In genomic region chr6:13354331-13355042, GRCh38 we compare ENCODE assay signal across 8 cellular contexts. TPM values are rescaled to one million over a fixed set of nuclear protein-coding genes. Genes with fewer than 3 reads are reported as not detected.
DNase-seq lines count a peak whose midpoint lies in the region; ATAC-seq, FAIRE-seq and TF ChIP-seq lines count a peak whose summit lies in the region.

No MANE protein-coding gene starts in this region.

- CTCF ChIA-PET in OCI-LY7 (lab: Charles Lee; ENCODE audit: unreplicated experiment): interaction anchor here (1.1 kb wide), 1 partner anchor 10 kb away, joined by 3 read pairs; no protein-coding TSS in a partner anchor
- CTCF ChIA-PET in H1 (lab: Charles Lee; ENCODE audit: partially characterized antibody): interaction anchor here (1.0 to 1.4 kb wide), 4 partner anchors 9 to 64 kb away, joined by 3 to 4 read pairs (median 3); no protein-coding TSS in a partner anchor

- H2BK12ac ChIP-seq in H1 (ENCODE audit: low read depth, low read length): no peak overlapping the region

- H3K9me3 ChIP-seq in OCI-LY7 (ENCODE audit: low read length) (no peaks in the 10 kb centered on the region), H1 (ENCODE audit: insufficient read depth in 2 of 2, low read depth in 1 of 2, low read length in 1 of 2) (peaks cover 0 to 4% of the 10 kb centered on the region in 2 experiments; a peak in 1 of 4 replicates), aorta (ENCODE audit: control insufficient read depth, low read length) (no peaks in the 10 kb centered on the region)

- H3K27ac Mint-ChIP-seq in natural killer cell: peak overlapping the region; percentile 94

- H3K79me2 ChIP-seq in OCI-LY7 (ENCODE audit: insufficient read depth, low read depth, low read length) (no peaks in the 10 kb centered on the region), H1 (ENCODE audit: control insufficient read depth in 1 of 2, insufficient read depth in 2 of 2, low read length in 2 of 2) (no peaks in the 10 kb centered on the region)

- H3K4me1 Mint-ChIP-seq in natural killer cell: peaks cover 50 to 54% of the 10 kb centered on the region in 2 donors

- BruUV-seq in OCI-LY7 (replicated peaks; lab: Mats Ljungman, UMichigan): no TSS peak

- H2BK120ac ChIP-seq in H1 (replicated peaks; ENCODE audit: low read depth, low read length): no peak overlapping the region

- no peak overlapping the region; the same call in 1 of the 2 replicates for H2AK5ac ChIP-seq in H1 (ENCODE audit: low read depth, low read length)

- H3K9me2 ChIP-seq in OCI-LY7 (ENCODE audit: insufficient read depth, low read length): no peaks in the 10 kb centered on the region

- H3K4ac ChIP-seq in H1 (replicated peaks; ENCODE audit: insufficient read length, low read depth, low read length): no peak overlapping the region

- peak overlapping the region; percentile 89 for H3K27ac ChIP-seq in OCI-LY7 (ENCODE audit: low read depth, low read length, poor library complexity, severe bottlenecking)
- H3K27ac ChIP-seq in H1 (ENCODE audit: low read depth, low read length): no peak overlapping the region
- H3K27ac ChIP-seq in aorta (ENCODE audit: low read depth in 1 of 2, low read length in 2 of 2): no peak overlapping the region

- POLR2A ChIA-PET in OCI-LY7 (lab: Charles Lee) (interaction anchor here (0.6 to 3.2 kb wide), 14 partner anchors 9 to 326 kb away, joined by 3 to 12 read pairs (median 3); no protein-coding TSS in a partner anchor), H1 (lab: Charles Lee; ENCODE audit: partially characterized antibody) (interaction anchor here (1.4 kb wide), 1 partner anchor 61 kb away, joined by 3 read pairs; no protein-coding TSS in a partner anchor)

- intact Hi-C loops in OCI-LY7 (cut with micrococcal nuclease; ENCODE audit: unreplicated experiment): loop anchor here (5.0 kb wide), 4 partner anchors 108 to 258 kb away; partner anchors contain the start of gene GFOD1
- intact Hi-C loops in natural killer cell (cut with micrococcal nuclease): loop anchor here (5.0 kb wide), 1 partner anchor 73 kb away; no protein-coding TSS in a partner anchor
- intact Hi-C loops in aorta (cut with DNase I): no loop called here

- H3K36me3 Mint-ChIP-seq in natural killer cell: no peaks in the 10 kb centered on the region

- WGBS in H1 (ENCODE audit: extremely low coverage in 1 of 2, insufficient coverage in 1 of 2, insufficient read length in 1 of 2, insufficient replicate concordance in 2 of 2, low coverage in 1 of 2, low lambda C conversion rate in 2 of 2, missing lambda C conversion rate in 1 of 2), 2 experiments: 93% methylated on average over 13 of the region's 13 CpGs; no CpG with 5 or more reads in 1 of the 2 experiments
- WGBS in aorta, 2 donors: 89 to 90% methylated on average over 13 of the region's 13 CpGs

- H3K4me2 ChIP-seq in OCI-LY7 (ENCODE audit: low read length) (peak overlapping the region; percentile 80), H1 (ENCODE audit: insufficient read depth in 1 of 2, low read depth in 2 of 2, low read length in 2 of 2) (no peak overlapping the region)

- H2AFZ ChIP-seq in OCI-LY7 (ENCODE audit: low read length): no peak overlapping the region
- H2AFZ ChIP-seq in H1 (ENCODE audit: low read length): 0 out of 2 replicates have a peak overlapping the region, but pooled peaks have one; percentile 14

- no peak for TF ChIP-seq EP300 in H1 (IDR thresholded peaks at IDR 0.05; ENCODE audit: borderline replicate concordance in 1 of 2, low read depth in 2 of 2, low read length in 2 of 2)

- H2BK20ac ChIP-seq in H1 (ENCODE audit: low read length): no peak overlapping the region

- H3K4me3 ChIP-seq in OCI-LY7 (ENCODE audit: low read depth, low read length, poor library complexity, severe bottlenecking) (peak overlapping the region; percentile 54), H1 (ENCODE audit: extremely low read depth in 1 of 4, insufficient read depth in 2 of 4, low read depth in 3 of 4, low read length in 4 of 4) (no peak overlapping the region), aorta (ENCODE audit: low read length in 2 of 2) (no peak overlapping the region)

- ATAC-seq in natural killer cell: peak in 1 of 3 donors; percentile 30
- ATAC-seq in HG03108 (IDR thresholded peaks at IDR 0.05; ENCODE audit: unreplicated experiment): no peak
- ATAC-seq in aorta (ENCODE audit: low FRiP score): no peak

- H3K27me3 ChIP-seq in H1 (replicated peaks in 1 of 4; ENCODE audit: control insufficient read depth in 3 of 4, extremely low read depth in 1 of 4, insufficient read depth in 3 of 4, low read length in 3 of 4) (no peaks in the 10 kb centered on the region; a peak in 1 of 7 replicates), aorta (ENCODE audit: control insufficient read depth in 1 of 2, insufficient read depth in 2 of 2, low read length in 1 of 2) (no peaks in the 10 kb centered on the region)

- H3K18ac ChIP-seq in H1 (ENCODE audit: extremely low read depth, low read length): no peak overlapping the region; the same call in 1 of the 2 replicates

- H3K4me3 Mint-ChIP-seq in natural killer cell: no peak overlapping the region

- no peaks in the 10 kb centered on the region for H3K9me3 Mint-ChIP-seq in natural killer cell

- H3K9ac ChIP-seq in H1 (replicated peaks in 1 of 4; ENCODE audit: extremely low read depth in 1 of 4, low read depth in 3 of 4, low read length in 3 of 4): no peak overlapping the region

- H3K27me3 Mint-ChIP-seq in natural killer cell (ENCODE audit: low read depth in 2 of 2): no peaks in the 10 kb centered on the region

- no peak overlapping the region for H2BK5ac ChIP-seq in H1 (ENCODE audit: low read depth, low read length)

- H4K5ac ChIP-seq in H1 (ENCODE audit: insufficient read length, low read depth, low read length): no peak overlapping the region

- H3K23ac ChIP-seq in H1 (ENCODE audit: insufficient read length): no peak overlapping the region

- no peak overlapping the region for H3K56ac ChIP-seq in H1 (replicated peaks; ENCODE audit: insufficient read length, low read depth, low read length)

- H4K20me1 ChIP-seq in OCI-LY7 (ENCODE audit: insufficient read depth, low read length): no peaks in the 10 kb centered on the region
- no peaks in the 10 kb centered on the region for H4K20me1 ChIP-seq in H1 (replicated peaks in 1 of 2; ENCODE audit: control insufficient read depth in 1 of 2, insufficient read depth in 2 of 2, low read length in 2 of 2)

- no peak overlapping the region for H4K91ac ChIP-seq in H1 (replicated peaks; ENCODE audit: insufficient read length, low read length)

- H3K36me3 ChIP-seq in OCI-LY7 (ENCODE audit: insufficient read depth, low read length): no peaks in the 10 kb centered on the region; the same call in 1 of the 2 replicates
- no peaks in the 10 kb centered on the region for H3K36me3 ChIP-seq in H1 (ENCODE audit: control insufficient read depth in 2 of 4, insufficient read depth in 4 of 4, low read length in 3 of 4)
- no peaks in the 10 kb centered on the region for H3K36me3 ChIP-seq in aorta (ENCODE audit: control insufficient read depth in 1 of 2, insufficient read depth in 2 of 2, low read length in 1 of 2)

- no peaks in the 10 kb centered on the region for H3K23me2 ChIP-seq in H1 (ENCODE audit: low read depth, low read length)

- no peak for TF ChIP-seq CTCF in OCI-LY7 (conservative IDR thresholded peaks at IDR 0.05; ENCODE audit: low read length)
- no peak for TF ChIP-seq CTCF in H1 (IDR thresholded peaks at IDR 0.05; ENCODE audit: control extremely low read depth in 1 of 3, insufficient read depth in 1 of 3, low read depth in 1 of 3, low read length in 3 of 3)
- TF ChIP-seq CTCF in natural killer cell (IDR thresholded peaks at IDR 0.05): no peak

- no peak overlapping the region for H3K14ac ChIP-seq in H1 (ENCODE audit: insufficient read length)

- no peak for TF ChIP-seq POLR2A in H1 (IDR thresholded peaks at IDR 0.05; ENCODE audit: control extremely low read depth in 1 of 2, low read depth in 2 of 2, low read length in 2 of 2)

- DNase-seq in EL (peak; percentile 81), OCI-LY7 (ENCODE audit: low spot score) (peak; percentile 42), H1 (ENCODE audit: low read depth in 1 of 2, low spot score in 2 of 2) (no peak), natural killer cell (no peak), aorta (no peak)
- DNase-seq in stimulated activated CD4-positive, alpha-beta T cell treated with anti-CD3 and anti-CD28 coated beads, Interleukin-15, amount 100 ng/mL, for 24 hours: no peak
- no peak for DNase-seq in activated effector memory CD4-positive, alpha-beta T cell treated with anti-CD3 and anti-CD28 coated beads, Interleukin-2, amount 50 U/mL, for 16 hours

- H2BK15ac ChIP-seq in H1 (ENCODE audit: low read length): no peak overlapping the region

- TF ChIP-seq RAD21 in H1 (IDR thresholded peaks at IDR 0.05 in 1 of 2, conservative IDR thresholded peaks at IDR 0.05 in 1 of 2; ENCODE audit: low read depth in 2 of 2, low read length in 2 of 2): no peak

- H4K8ac ChIP-seq in H1 (ENCODE audit: extremely low read depth, insufficient read depth, low read length): no peak overlapping the region

- H3K4me1 ChIP-seq in OCI-LY7 (ENCODE audit: insufficient read depth, low read length, poor library complexity, severe bottlenecking) (peaks cover 53% of the 10 kb centered on the region), H1 (replicated peaks in 1 of 4; ENCODE audit: control insufficient read depth in 3 of 4, insufficient read depth in 4 of 4, low read length in 3 of 4) (peaks cover 6 to 20% (median 13%) of the 10 kb centered on the region in 4 experiments; a peak in 6 of 7 replicates), aorta (ENCODE audit: control insufficient read depth in 1 of 2, insufficient read depth in 2 of 2, low read length in 2 of 2) (peaks cover 0 to 2% of the 10 kb centered on the region in 2 donors)

- no peaks in the 10 kb centered on the region for H3K79me1 ChIP-seq in H1 (ENCODE audit: low read depth, low read length)

- no peak for FAIRE-seq in H1 (lab: Jason Lieb, UNC)

TF ChIP-seq in H1, 55 proteins besides CTCF, POLR2A, EP300 and RAD21:
- TF ChIP-seq GABPA (IDR thresholded peaks at IDR 0.05; ENCODE audit: borderline replicate concordance, insufficient read depth, low read length): no peak
- no peak for TF ChIP-seq TBP (IDR thresholded peaks at IDR 0.05; ENCODE audit: low read depth, low read length)

RNA-seq across cellular contexts. Expression of gene TBC1D7, which starts 26.1 kb away (rescaled TPM):
- 52.9 and 69.2 TPM in 2 replicates for total RNA-seq in OCI-LY7 (2014; rRNA removed; shearing (Covaris generic))
- total RNA-seq in OCI-LY7 (2022): 46.2 and 50.5 TPM in 2 replicates
- 55.2 and 59.9 TPM in 2 replicates for total RNA-seq in H1 (2021; fragmentation: NEBNext Ultra II Directional; extraction: Animal tissue kit (Norgen Biotek cat#: 25700))
- 30.7 and 46.1 TPM in 2 replicates for polyA plus RNA-seq in H1 (2011; rRNA removed)
- polyA plus RNA-seq in H1 (2011; cell fraction: cytosol; rRNA removed): 43.5 TPM
- polyA plus RNA-seq in H1 (2011; cell fraction: nucleus; rRNA removed): 33.7 TPM
- 53.1 to 66.6 TPM (median 55.8 TPM) in 4 replicates for polyA plus RNA-seq in H1 (2012, experiment 1 of 2)
- 45.9 TPM for polyA plus RNA-seq in H1 (2012, experiment 2 of 2)
- 46.1 TPM for polyA plus RNA-seq in H1 (2013, experiment 1 of 2)
- 47.4 TPM for polyA plus RNA-seq in H1 (2013, experiment 2 of 2)
- polyA minus RNA-seq in H1 (2011; rRNA and poly(A)+ RNA removed): 91.4 and 92.0 TPM in 2 replicates
- 15.1 TPM for polyA minus RNA-seq in H1 (2011; cell fraction: cytosol; rRNA and poly(A)+ RNA removed)
- polyA minus RNA-seq in H1 (2011; cell fraction: nucleus; rRNA and poly(A)+ RNA removed): 87.6 TPM
- total RNA-seq in natural killer cell: 10 to 100 TPM; 20.1 to 29.7 (median 24.3) TPM
- total RNA-seq in aorta: 10 to 100 TPM in 1 of 2 donors, 1 to 10 TPM in 1; 9.9 to 11.6 TPM
- polyA plus RNA-seq in aorta: 1 to 10 TPM; 6.0 to 8.8 TPM

Comparison
In these comparisons a context has a peak if more than half of its experiments do, and no peak if none do; other contexts are left out.
1. DNase-seq: peak in EL (single experiment) and OCI-LY7 (single experiment); none in H1 (0 of 2), natural killer cell (single experiment), stimulated activated CD4-positive, alpha-beta T cell treated with anti-CD3 and anti-CD28 coated beads, Interleukin-15, amount 100 ng/mL, for 24 hours (single experiment), activated effector memory CD4-positive, alpha-beta T cell treated with anti-CD3 and anti-CD28 coated beads, Interleukin-2, amount 50 U/mL, for 16 hours (single experiment) and aorta (0 of 2).
2. intact Hi-C loops: an anchor here in OCI-LY7 (5.0 kb wide) and natural killer cell (5.0 kb wide); none called in aorta.